8 cellular contexts compared by ENCODE assay signal in genomic region chr16:71564377-71564967, GRCh38. TPM values are rescaled to one million over a fixed set of nuclear protein-coding genes. Genes with fewer than 3 reads are reported as not detected.
A peak's percentile ranks its signal among the peaks of the same experiment; 100 is the strongest.
DNase-seq lines count a peak whose midpoint lies in the region; ATAC-seq and TF ChIP-seq lines count a peak whose summit lies in the region.

No MANE protein-coding gene starts in this region.

- no peak for TF ChIP-seq RAD21 in SK-N-SH (IDR thresholded peaks at IDR 0.05; ENCODE audit: low read length)

- CTCF ChIA-PET in SK-N-SH (lab: Yijun Ruan, JAX) = interaction anchor here (0.7 to 2.6 kb wide), 12 partner anchors 9 to 397 kb away, joined by 3 to 48 read pairs (median 6); no protein-coding TSS in a partner anchor

- TF ChIP-seq EP300 in SK-N-SH (IDR thresholded peaks at IDR 0.05; ENCODE audit: borderline replicate concordance in 1 of 2, low read depth in 1 of 2, low read length in 1 of 2) = no peak

- POLR2A ChIA-PET in SK-N-SH (lab: Yijun Ruan, JAX) = interaction anchor here (0.5 to 1.9 kb wide), 6 partner anchors 81 to 185 kb away, joined by 3 to 5 read pairs (median 4); partner anchors contain the start of gene ZNF23

- peak overlapping the region; percentile 71 to 78 for H3K4me3 ChIP-seq in SK-N-SH (ENCODE audit: low read depth in 2 of 2, low read length in 1 of 2)
- peak overlapping the region; percentile 76 for H3K4me3 ChIP-seq in fibroblast of pulmonary artery (replicated peaks; ENCODE audit: low read depth, low read length)
- peak overlapping the region; percentile 59 for H3K4me3 ChIP-seq in rectal smooth muscle tissue (ENCODE audit: low read length)

- H3K4me2 ChIP-seq in SK-N-SH = peak overlapping the region; percentile 82

- DNase-seq in SK-N-SH = no peak
- DNase-seq in fibroblast of pulmonary artery (ENCODE audit: low read depth) = no peak
- no peak for DNase-seq in NCI-H1436 (lab: John Stamatoyannopoulos, UW)
- no peak for DNase-seq in NCI-H2107 treated with DMSO at 0.1 percent for 48 hours (lab: John Stamatoyannopoulos, UW; ENCODE audit: unreplicated experiment)

- H4K20me1 ChIP-seq in SK-N-SH (ENCODE audit: insufficient read depth) = no peaks in the 10 kb centered on the region

- H3K4me1 ChIP-seq in SK-N-SH (ENCODE audit: control insufficient read depth in 1 of 2, insufficient read depth in 2 of 2, low read depth in 1 of 2, low read length in 1 of 2) (peaks cover 0 to 6% of the 10 kb centered on the region in 2 experiments; a peak in 2 of 4 replicates), rectal smooth muscle tissue (ENCODE audit: control insufficient read depth, insufficient read depth, low read length) (peaks cover 6% of the 10 kb centered on the region)

- H3K36me3 ChIP-seq in SK-N-SH (replicated peaks in 1 of 2; ENCODE audit: control insufficient read depth in 1 of 2, insufficient read depth in 2 of 2, low read length in 1 of 2) (peaks cover 0 to 6% of the 10 kb centered on the region in 2 experiments), rectal smooth muscle tissue (ENCODE audit: control insufficient read depth, insufficient read depth, low read length) (no peaks in the 10 kb centered on the region)

- no peaks in the 10 kb centered on the region for H3K9me2 ChIP-seq in SK-N-SH

- no peaks in the 10 kb centered on the region for H3K79me2 ChIP-seq in SK-N-SH (ENCODE audit: insufficient read depth)

- H3K9ac ChIP-seq in SK-N-SH (peak overlapping the region; percentile 63; the same call in 1 of the 2 replicates), rectal smooth muscle tissue (ENCODE audit: low read length) (no peak overlapping the region)

- peak; percentile 89 for ATAC-seq in GM18517 (IDR thresholded peaks at IDR 0.05; ENCODE audit: unreplicated experiment)
- ATAC-seq in HG02759 (IDR thresholded peaks at IDR 0.05; ENCODE audit: unreplicated experiment) = peak; percentile 3
- no peak for ATAC-seq in GM19351 (IDR thresholded peaks at IDR 0.05; ENCODE audit: unreplicated experiment)

- WGBS in SK-N-SH (ENCODE audit: low lambda C conversion rate) = 11% methylated on average over 17 of the region's 19 CpGs

- H3K27ac ChIP-seq in SK-N-SH (ENCODE audit: low read depth in 2 of 2, low read length in 1 of 2) (peak overlapping the region; percentile 51 to 56; a peak in 3 of 4 replicates), rectal smooth muscle tissue (ENCODE audit: low read depth, low read length) (peak overlapping the region; percentile 25)

- H3K9me3 ChIP-seq in SK-N-SH = peaks cover 5% of the 10 kb centered on the region; the same call in 1 of the 2 replicates

- H3K27me3 ChIP-seq in SK-N-SH (ENCODE audit: insufficient read depth) = no peaks in the 10 kb centered on the region; the same call in 1 of the 2 replicates
- no peaks in the 10 kb centered on the region for H3K27me3 ChIP-seq in rectal smooth muscle tissue (ENCODE audit: control insufficient read depth, insufficient read depth, low read length)

- H2AFZ ChIP-seq in SK-N-SH (ENCODE audit: low read depth) = peak overlapping the region; percentile 98

- H3F3A ChIP-seq in SK-N-SH (replicated peaks; ENCODE audit: insufficient read depth) = peaks cover 7% of the 10 kb centered on the region

- TF ChIP-seq CTCF in SK-N-SH (IDR thresholded peaks at IDR 0.05) (no peak), fibroblast of pulmonary artery (IDR thresholded peaks at IDR 0.05; ENCODE audit: low read length, missing control alignments) (no peak)

TF ChIP-seq in SK-N-SH, 30 proteins besides CTCF, POLR2A, EP300 and RAD21:
- TF ChIP-seq FOXM1 (IDR thresholded peaks at IDR 0.05; ENCODE audit: low read depth) = no peak
- TF ChIP-seq JUND (IDR thresholded peaks at IDR 0.05) = no peak
- no peak for TF ChIP-seq MAX (IDR thresholded peaks at IDR 0.05; ENCODE audit: low read depth)
- TF ChIP-seq, protein P1, sequence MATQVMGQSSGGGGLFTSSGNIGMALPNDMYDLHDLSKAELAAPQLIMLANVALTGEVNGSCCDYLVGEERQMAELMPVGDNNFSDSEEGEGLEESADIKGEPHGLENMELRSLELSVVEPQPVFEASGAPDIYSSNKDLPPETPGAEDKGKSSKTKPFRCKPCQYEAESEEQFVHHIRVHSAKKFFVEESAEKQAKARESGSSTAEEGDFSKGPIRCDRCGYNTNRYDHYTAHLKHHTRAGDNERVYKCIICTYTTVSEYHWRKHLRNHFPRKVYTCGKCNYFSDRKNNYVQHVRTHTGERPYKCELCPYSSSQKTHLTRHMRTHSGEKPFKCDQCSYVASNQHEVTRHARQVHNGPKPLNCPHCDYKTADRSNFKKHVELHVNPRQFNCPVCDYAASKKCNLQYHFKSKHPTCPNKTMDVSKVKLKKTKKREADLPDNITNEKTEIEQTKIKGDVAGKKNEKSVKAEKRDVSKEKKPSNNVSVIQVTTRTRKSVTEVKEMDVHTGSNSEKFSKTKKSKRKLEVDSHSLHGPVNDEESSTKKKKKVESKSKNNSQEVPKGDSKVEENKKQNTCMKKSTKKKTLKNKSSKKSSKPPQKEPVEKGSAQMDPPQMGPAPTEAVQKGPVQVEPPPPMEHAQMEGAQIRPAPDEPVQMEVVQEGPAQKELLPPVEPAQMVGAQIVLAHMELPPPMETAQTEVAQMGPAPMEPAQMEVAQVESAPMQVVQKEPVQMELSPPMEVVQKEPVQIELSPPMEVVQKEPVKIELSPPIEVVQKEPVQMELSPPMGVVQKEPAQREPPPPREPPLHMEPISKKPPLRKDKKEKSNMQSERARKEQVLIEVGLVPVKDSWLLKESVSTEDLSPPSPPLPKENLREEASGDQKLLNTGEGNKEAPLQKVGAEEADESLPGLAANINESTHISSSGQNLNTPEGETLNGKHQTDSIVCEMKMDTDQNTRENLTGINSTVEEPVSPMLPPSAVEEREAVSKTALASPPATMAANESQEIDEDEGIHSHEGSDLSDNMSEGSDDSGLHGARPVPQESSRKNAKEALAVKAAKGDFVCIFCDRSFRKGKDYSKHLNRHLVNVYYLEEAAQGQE (IDR thresholded peaks at IDR 0.05; ENCODE audit: low read depth, low read length) = no peak
- no peak for TF ChIP-seq SMC3 (IDR thresholded peaks at IDR 0.05; ENCODE audit: low read depth, low read length)
- no peak for TF ChIP-seq GABPA (IDR thresholded peaks at IDR 0.05; ENCODE audit: low read depth)
- TF ChIP-seq TEAD4 (IDR thresholded peaks at IDR 0.05; ENCODE audit: borderline replicate concordance, insufficient read depth) = no peak
- TF ChIP-seq TAF1 (IDR thresholded peaks at IDR 0.05; ENCODE audit: borderline replicate concordance, low read depth, low read length) = no peak
- no peak for TF ChIP-seq RXRA (IDR thresholded peaks at IDR 0.05; ENCODE audit: borderline replicate concordance, low read depth)
- TF ChIP-seq TCF12 (IDR thresholded peaks at IDR 0.05) = no peak
- no peak for TF ChIP-seq MEF2A (IDR thresholded peaks at IDR 0.05; ENCODE audit: borderline replicate concordance, low read depth)
- no peak for TF ChIP-seq PBX3 (IDR thresholded peaks at IDR 0.05)
- no peak for TF ChIP-seq YY1 (IDR thresholded peaks at IDR 0.05; ENCODE audit: low read depth)
- TF ChIP-seq CHD2 (IDR thresholded peaks at IDR 0.05; ENCODE audit: low read length, partially characterized antibody) = no peak
- no peak for TF ChIP-seq GATA2 (CRISPR knock-in tag; IDR thresholded peaks at IDR 0.05)
- no peak for TF ChIP-seq RCOR1 (IDR thresholded peaks at IDR 0.05; ENCODE audit: low read length)
- no peak for TF ChIP-seq ZBTB33 (IDR thresholded peaks at IDR 0.05; ENCODE audit: borderline replicate concordance, low read depth)
- no peak for TF ChIP-seq NRF1 (IDR thresholded peaks at IDR 0.05; ENCODE audit: low read depth, low read length)
- no peak for TF ChIP-seq EZH2phosphoT487 (IDR thresholded peaks at IDR 0.05; ENCODE audit: borderline replicate concordance, low read depth)

RNA-seq across cellular contexts. Expression of gene TAT, which starts 12.4 kb away (rescaled TPM):
- polyA plus RNA-seq in SK-N-SH (2012; rRNA removed) = not detected in 2 replicates
- polyA plus RNA-seq in SK-N-SH (2012; cell fraction: cytosol; rRNA removed) = not detected in 2 replicates
- polyA plus RNA-seq in SK-N-SH (2012; cell fraction: nucleus; rRNA removed) = not detected in 2 replicates

RNA-seq across cellular contexts. Expression of gene CHST4, which starts 38.2 kb away (rescaled TPM):
- 0.08 and 0.18 TPM in 2 replicates for polyA plus RNA-seq in SK-N-SH (2012; rRNA removed)
- polyA plus RNA-seq in SK-N-SH (2012; cell fraction: cytosol; rRNA removed) = 0.10 and 0.12 TPM in 2 replicates
- 0.04 and 0.14 TPM in 2 replicates for polyA plus RNA-seq in SK-N-SH (2012; cell fraction: nucleus; rRNA removed)
